Comparison of ENCODE assay signal across 1 cellular context in genomic region chr14:52550661-52551060, GRCh38.
TF ChIP-seq lines count a peak whose summit lies in the region.

No MANE protein-coding gene starts in this region.

TF ChIP-seq in GM23338, 12 proteins besides CTCF, POLR2A, EP300 and RAD21 (continued from another document):
- TF ChIP-seq, protein P1, sequence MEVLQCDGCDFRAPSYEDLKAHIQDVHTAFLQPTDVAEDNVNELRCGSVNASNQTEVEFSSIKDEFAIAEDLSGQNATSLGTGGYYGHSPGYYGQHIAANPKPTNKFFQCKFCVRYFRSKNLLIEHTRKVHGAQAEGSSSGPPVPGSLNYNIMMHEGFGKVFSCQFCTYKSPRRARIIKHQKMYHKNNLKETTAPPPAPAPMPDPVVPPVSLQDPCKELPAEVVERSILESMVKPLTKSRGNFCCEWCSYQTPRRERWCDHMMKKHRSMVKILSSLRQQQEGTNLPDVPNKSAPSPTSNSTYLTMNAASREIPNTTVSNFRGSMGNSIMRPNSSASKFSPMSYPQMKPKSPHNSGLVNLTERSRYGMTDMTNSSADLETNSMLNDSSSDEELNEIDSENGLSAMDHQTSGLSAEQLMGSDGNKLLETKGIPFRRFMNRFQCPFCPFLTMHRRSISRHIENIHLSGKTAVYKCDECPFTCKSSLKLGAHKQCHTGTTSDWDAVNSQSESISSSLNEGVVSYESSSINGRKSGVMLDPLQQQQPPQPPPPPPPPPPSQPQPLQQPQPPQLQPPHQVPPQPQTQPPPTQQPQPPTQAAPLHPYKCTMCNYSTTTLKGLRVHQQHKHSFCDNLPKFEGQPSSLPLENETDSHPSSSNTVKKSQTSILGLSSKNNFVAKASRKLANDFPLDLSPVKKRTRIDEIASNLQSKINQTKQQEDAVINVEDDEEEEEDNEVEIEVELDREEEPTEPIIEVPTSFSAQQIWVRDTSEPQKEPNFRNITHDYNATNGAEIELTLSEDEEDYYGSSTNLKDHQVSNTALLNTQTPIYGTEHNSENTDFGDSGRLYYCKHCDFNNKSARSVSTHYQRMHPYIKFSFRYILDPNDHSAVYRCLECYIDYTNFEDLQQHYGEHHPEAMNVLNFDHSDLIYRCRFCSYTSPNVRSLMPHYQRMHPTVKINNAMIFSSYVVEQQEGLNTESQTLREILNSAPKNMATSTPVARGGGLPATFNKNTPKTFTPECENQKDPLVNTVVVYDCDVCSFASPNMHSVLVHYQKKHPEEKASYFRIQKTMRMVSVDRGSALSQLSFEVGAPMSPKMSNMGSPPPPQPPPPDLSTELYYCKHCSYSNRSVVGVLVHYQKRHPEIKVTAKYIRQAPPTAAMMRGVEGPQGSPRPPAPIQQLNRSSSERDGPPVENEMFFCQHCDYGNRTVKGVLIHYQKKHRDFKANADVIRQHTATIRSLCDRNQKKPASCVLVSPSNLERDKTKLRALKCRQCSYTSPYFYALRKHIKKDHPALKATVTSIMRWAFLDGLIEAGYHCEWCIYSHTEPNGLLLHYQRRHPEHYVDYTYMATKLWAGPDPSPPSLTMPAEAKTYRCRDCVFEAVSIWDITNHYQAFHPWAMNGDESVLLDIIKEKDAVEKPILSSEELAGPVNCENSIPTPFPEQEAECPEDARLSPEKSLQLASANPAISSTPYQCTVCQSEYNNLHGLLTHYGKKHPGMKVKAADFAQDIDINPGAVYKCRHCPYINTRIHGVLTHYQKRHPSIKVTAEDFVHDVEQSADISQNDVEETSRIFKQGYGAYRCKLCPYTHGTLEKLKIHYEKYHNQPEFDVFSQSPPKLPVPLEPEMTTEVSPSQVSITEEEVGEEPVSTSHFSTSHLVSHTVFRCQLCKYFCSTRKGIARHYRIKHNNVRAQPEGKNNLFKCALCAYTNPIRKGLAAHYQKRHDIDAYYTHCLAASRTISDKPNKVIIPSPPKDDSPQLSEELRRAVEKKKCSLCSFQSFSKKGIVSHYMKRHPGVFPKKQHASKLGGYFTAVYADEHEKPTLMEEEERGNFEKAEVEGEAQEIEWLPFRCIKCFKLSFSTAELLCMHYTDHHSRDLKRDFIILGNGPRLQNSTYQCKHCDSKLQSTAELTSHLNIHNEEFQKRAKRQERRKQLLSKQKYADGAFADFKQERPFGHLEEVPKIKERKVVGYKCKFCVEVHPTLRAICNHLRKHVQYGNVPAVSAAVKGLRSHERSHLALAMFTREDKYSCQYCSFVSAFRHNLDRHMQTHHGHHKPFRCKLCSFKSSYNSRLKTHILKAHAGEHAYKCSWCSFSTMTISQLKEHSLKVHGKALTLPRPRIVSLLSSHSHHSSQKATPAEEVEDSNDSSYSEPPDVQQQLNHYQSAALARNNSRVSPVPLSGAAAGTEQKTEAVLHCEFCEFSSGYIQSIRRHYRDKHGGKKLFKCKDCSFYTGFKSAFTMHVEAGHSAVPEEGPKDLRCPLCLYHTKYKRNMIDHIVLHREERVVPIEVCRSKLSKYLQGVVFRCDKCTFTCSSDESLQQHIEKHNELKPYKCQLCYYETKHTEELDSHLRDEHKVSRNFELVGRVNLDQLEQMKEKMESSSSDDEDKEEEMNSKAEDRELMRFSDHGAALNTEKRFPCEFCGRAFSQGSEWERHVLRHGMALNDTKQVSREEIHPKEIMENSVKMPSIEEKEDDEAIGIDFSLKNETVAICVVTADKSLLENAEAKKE (CRISPR knock-in tag; IDR thresholded peaks at IDR 0.05) = no peak
- TF ChIP-seq STAT1 (IDR thresholded peaks at IDR 0.05; ENCODE audit: unreplicated experiment) = no peak
- TF ChIP-seq, protein P2, sequence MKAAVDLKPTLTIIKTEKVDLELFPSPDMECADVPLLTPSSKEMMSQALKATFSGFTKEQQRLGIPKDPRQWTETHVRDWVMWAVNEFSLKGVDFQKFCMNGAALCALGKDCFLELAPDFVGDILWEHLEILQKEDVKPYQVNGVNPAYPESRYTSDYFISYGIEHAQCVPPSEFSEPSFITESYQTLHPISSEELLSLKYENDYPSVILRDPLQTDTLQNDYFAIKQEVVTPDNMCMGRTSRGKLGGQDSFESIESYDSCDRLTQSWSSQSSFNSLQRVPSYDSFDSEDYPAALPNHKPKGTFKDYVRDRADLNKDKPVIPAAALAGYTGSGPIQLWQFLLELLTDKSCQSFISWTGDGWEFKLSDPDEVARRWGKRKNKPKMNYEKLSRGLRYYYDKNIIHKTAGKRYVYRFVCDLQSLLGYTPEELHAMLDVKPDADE (IDR thresholded peaks at IDR 0.05) = no peak
- TF ChIP-seq ZNF114 (CRISPR knock-in tag; IDR thresholded peaks at IDR 0.05) = no peak
- no peak for TF ChIP-seq EZH2 (IDR thresholded peaks at IDR 0.05; ENCODE audit: low read depth, unreplicated experiment)
- TF ChIP-seq JUNB (IDR thresholded peaks at IDR 0.05; ENCODE audit: unreplicated experiment) = no peak
- no peak for TF ChIP-seq REST (IDR thresholded peaks at IDR 0.05; ENCODE audit: unreplicated experiment)
- TF ChIP-seq CREB1 (CRISPR knock-in tag; IDR thresholded peaks at IDR 0.05; ENCODE audit: low read depth) = no peak
